Comparison of ENCODE assay signal across 8 cellular contexts in the genomic region with DNA sequence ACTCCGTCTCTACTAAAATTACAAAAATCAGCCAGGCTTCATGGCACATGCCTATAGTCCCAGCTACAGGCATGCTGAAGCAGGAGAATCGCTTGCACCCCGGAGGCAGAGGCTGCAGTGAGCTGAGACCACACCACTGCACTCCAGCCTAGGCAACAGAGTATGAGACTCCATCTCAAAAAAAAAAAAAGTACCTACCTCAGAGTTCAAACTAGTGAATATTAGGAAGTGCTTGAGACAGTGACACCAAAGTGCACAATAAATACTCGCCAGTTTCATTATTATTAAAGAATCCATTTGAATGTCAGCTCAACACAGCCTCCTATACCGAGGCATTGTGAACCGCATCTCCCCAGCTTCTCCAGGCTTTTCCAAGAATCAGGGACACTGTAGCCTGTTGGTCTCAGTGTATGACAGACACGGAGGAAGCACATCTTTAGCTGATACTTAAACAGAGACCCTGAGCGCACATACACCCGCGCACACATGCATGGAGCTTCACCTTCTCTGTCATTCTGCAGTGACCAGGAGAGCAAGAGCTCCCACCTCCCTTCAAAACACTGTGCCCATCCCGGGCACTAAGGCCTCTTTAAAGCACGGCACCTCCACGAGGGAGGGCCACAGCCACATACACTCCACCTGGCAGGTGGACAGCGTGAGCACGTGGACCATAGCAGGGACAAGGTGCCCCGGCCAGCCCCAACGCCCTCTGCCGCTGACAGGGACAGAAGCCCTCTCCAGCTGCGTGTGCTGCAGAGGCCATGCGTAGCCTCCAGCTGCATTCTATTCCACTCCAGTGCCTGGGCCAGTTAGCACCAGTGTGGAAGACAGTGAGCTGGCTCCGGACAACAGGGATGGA. TPM values are rescaled to one million over a fixed set of nuclear protein-coding genes. Genes with fewer than 3 reads are reported as not detected.
DNase-seq lines count a peak whose midpoint lies in the region; ATAC-seq and TF ChIP-seq lines count a peak whose summit lies in the region.

No MANE protein-coding gene starts in this region.

- peak overlapping the region in 3 of 4 donors; percentile 96 to 99 (median 96) for H3K27ac ChIP-seq in gastroesophageal sphincter
- peak overlapping the region; percentile 58 to 98 (median 74) for H3K27ac ChIP-seq in spleen

- H3K9me3 ChIP-seq in gastroesophageal sphincter: no peaks in the 10 kb centered on the region
- H3K9me3 ChIP-seq in spleen: no peaks in the 10 kb centered on the region

- intact Hi-C loops in spleen (cut with DNase I; ENCODE audit: low total_unique reads): loop anchor here (5.0 to 10.0 kb wide), 2 partner anchors 117 to 205 kb away; no protein-coding TSS in a partner anchor

- ATAC-seq in gastroesophageal sphincter: no peak
- no peak for ATAC-seq in HG03097 (IDR thresholded peaks at IDR 0.05; ENCODE audit: low FRiP score, unreplicated experiment)

- H3K27me3 ChIP-seq in gastroesophageal sphincter (no peaks in the 10 kb centered on the region), spleen (replicated peaks in 1 of 7) (no peaks in the 10 kb centered on the region)

- TF ChIP-seq POLR2A in gastroesophageal sphincter (IDR thresholded peaks at IDR 0.05) (no peak), spleen (IDR thresholded peaks at IDR 0.05) (no peak)

- TF ChIP-seq EP300 in gastroesophageal sphincter (IDR thresholded peaks at IDR 0.05): no peak

- 73% methylated on average over 7 of the region's 21 CpGs; no CpG with 5 or more reads in 1 of the 2 donors for WGBS in gastroesophageal sphincter (ENCODE audit: low coverage in 1 of 2), 2 donors
- WGBS in spleen, 5 donors: 73 to 84% (median 82%) methylated on average over 13 to 21 of the region's 21 CpGs

- H3K4me3 ChIP-seq in gastroesophageal sphincter (no peak overlapping the region), spleen (no peak overlapping the region)

- peaks cover 0 to 74% of the 10 kb centered on the region in 2 donors for H3K36me3 ChIP-seq in gastroesophageal sphincter
- peaks cover 0 to 85% (median 39%) of the 10 kb centered on the region in 6 donors for H3K36me3 ChIP-seq in spleen

- H3K4me1 ChIP-seq in gastroesophageal sphincter (peaks cover 0 to 70% (median 32%) of the 10 kb centered on the region in 3 donors), spleen (peaks cover 50 to 83% (median 76%) of the 10 kb centered on the region in 6 donors)

- DNase-seq in DMS153 (lab: John Stamatoyannopoulos, UW): peak; percentile 6
- no peak for DNase-seq in DMS153 treated with DMSO at 0.1 percent for 48 hours (lab: John Stamatoyannopoulos, UW; ENCODE audit: unreplicated experiment)
- peak; percentile 73 for DNase-seq in SW480 (ENCODE audit: low spot score)
- no peak for DNase-seq in spleen
- DNase-seq in cerebellum (ENCODE audit: low spot score): no peak
- DNase-seq in T1000 (lab: John Stamatoyannopoulos, UW): no peak

- TF ChIP-seq CTCF in gastroesophageal sphincter (IDR thresholded peaks at IDR 0.05) (no peak), spleen (IDR thresholded peaks at IDR 0.05 in 8 of 11, conservative IDR thresholded peaks at IDR 0.05 in 3 of 11) (no peak)

RNA-seq across cellular contexts. Expression of a gene that starts 5.2 kb away (rescaled TPM):
- total RNA-seq in gastroesophageal sphincter (1,000 to 10,000 TPM; 1,868 to 3,239 (median 2,463) TPM), spleen (1,000 to 10,000 TPM in 5 of 7 donors, 100 to 1,000 TPM in 2; 998 to 1,580 (median 1,404) TPM), cerebellum (1,321 TPM)
- polyA plus RNA-seq in spleen: 1,000 to 10,000 TPM; 1,133 to 1,680 (median 1,180) TPM

RNA-seq across cellular contexts. Expression of a gene that starts 16.3 kb away (rescaled TPM):
- total RNA-seq in gastroesophageal sphincter (10 to 100 TPM; 16.9 to 27.4 (median 22.1) TPM), spleen (10 to 100 TPM; 32.2 to 51.2 (median 39.7) TPM), cerebellum (6.5 TPM)
- polyA plus RNA-seq in spleen: 10 to 100 TPM; 27.8 to 78.3 (median 63.2) TPM

RNA-seq across cellular contexts. Expression of a gene that starts 28.6 kb away (rescaled TPM):
- total RNA-seq in gastroesophageal sphincter (10 to 100 TPM; 22.5 to 49.8 (median 26.8) TPM), spleen (10 to 100 TPM; 37.0 to 58.7 (median 47.5) TPM), cerebellum (10.3 TPM)
- polyA plus RNA-seq in spleen: 10 to 100 TPM; 25.8 to 40.7 (median 37.6) TPM

RNA-seq across cellular contexts. Expression of a gene that starts 45.6 kb away (rescaled TPM):
- total RNA-seq in gastroesophageal sphincter (10 to 100 TPM; 21.2 to 28.0 (median 24.8) TPM), spleen (10 to 100 TPM; 29.9 to 49.2 (median 39.6) TPM), cerebellum (22.3 TPM)
- polyA plus RNA-seq in spleen: 10 to 100 TPM; 12.0 to 14.1 (median 14.0) TPM

RNA-seq across cellular contexts. Expression of a gene that starts 46.4 kb away (rescaled TPM):
- total RNA-seq in gastroesophageal sphincter: 10 to 100 TPM; 51.0 to 99.3 (median 66.0) TPM
- 10 to 100 TPM; 34.0 to 94.0 (median 89.3) TPM for total RNA-seq in spleen
- 100 to 1,000 TPM in 2 of 3 donors, 10 to 100 TPM in 1; 73.4 to 137 (median 109) TPM for polyA plus RNA-seq in spleen
- total RNA-seq in cerebellum: 22.6 TPM

Comparison
In these comparisons a context has a peak if more than half of its experiments do, and no peak if none do; other contexts are left out.
1. DNase-seq: peak in DMS153 (single experiment) and SW480 (single experiment); none in DMS153 treated with DMSO at 0.1 percent for 48 hours (single experiment), spleen (single experiment), cerebellum (single experiment) and T1000 (single experiment).